In genomic region chr13:98026457-98026857, GRCh38 we compare ENCODE assay signal across 1 cellular context.
TF ChIP-seq lines count a peak whose summit lies in the region.

No MANE protein-coding gene starts in this region.

TF ChIP-seq in HepG2, 621 proteins besides CTCF, POLR2A, EP300 and RAD21 (continued from another document and continues in another):
- TF ChIP-seq ZBTB44 (CRISPR knock-in tag; IDR thresholded peaks at IDR 0.05) (no peak), ZC3H13 (CRISPR knock-in tag; IDR thresholded peaks at IDR 0.05) (no peak), NFKB2 (CRISPR knock-in tag; IDR thresholded peaks at IDR 0.05; ENCODE audit: borderline replicate concordance) (no peak), ZFAT (CRISPR knock-in tag; conservative IDR thresholded peaks at IDR 0.05) (no peak), SOX5 (CRISPR knock-in tag; IDR thresholded peaks at IDR 0.05; ENCODE audit: borderline replicate concordance) (peak; percentile 94), ZBTB7B (CRISPR knock-in tag; IDR thresholded peaks at IDR 0.05) (peak; percentile 97), YEATS4 (CRISPR knock-in tag; IDR thresholded peaks at IDR 0.05; ENCODE audit: borderline replicate concordance) (peak; percentile 26; the same call in 1 of the 2 replicates), GPN1 (CRISPR knock-in tag; IDR thresholded peaks at IDR 0.05; ENCODE audit: borderline replicate concordance) (no peak), IKZF1 (IDR thresholded peaks at IDR 0.05) (no peak), ZNF614 (CRISPR knock-in tag; IDR thresholded peaks at IDR 0.05; ENCODE audit: borderline replicate concordance) (peak; percentile 89; the same call in 1 of the 2 replicates), SNAPC2 (CRISPR knock-in tag; IDR thresholded peaks at IDR 0.05) (peak; percentile 62; the same call in 1 of the 2 replicates), RBM39 (IDR thresholded peaks at IDR 0.05; ENCODE audit: low read depth, low read length, poor library complexity, severe bottlenecking) (no peak), YEATS2 (CRISPR knock-in tag; IDR thresholded peaks at IDR 0.05; ENCODE audit: borderline replicate concordance) (0 out of 2 replicates have a peak, but pooled peaks have one; percentile 25), NFATC3 (CRISPR knock-in tag; IDR thresholded peaks at IDR 0.05) (no peak), GTF2F1 (IDR thresholded peaks at IDR 0.05; ENCODE audit: low read length) (no peak), NR2F1 (CRISPR knock-in tag; IDR thresholded peaks at IDR 0.05) (peak; percentile 98), ZNF512 (CRISPR knock-in tag; IDR thresholded peaks at IDR 0.05) (no peak), ZSCAN31 (CRISPR knock-in tag; IDR thresholded peaks at IDR 0.05; ENCODE audit: low read depth) (0 out of 2 replicates have a peak, but pooled peaks have one; percentile 57), ZNF646 (CRISPR knock-in tag; IDR thresholded peaks at IDR 0.05) (no peak), ZNF556 (CRISPR knock-in tag; IDR thresholded peaks at IDR 0.05; ENCODE audit: borderline replicate concordance) (peak; percentile 58; the same call in 1 of the 2 replicates), ZNF362 (CRISPR knock-in tag; IDR thresholded peaks at IDR 0.05; ENCODE audit: borderline replicate concordance) (peak; percentile 33; the same call in 1 of the 2 replicates), DDIT3 (CRISPR knock-in tag; IDR thresholded peaks at IDR 0.05) (no peak), RXRB (CRISPR knock-in tag; IDR thresholded peaks at IDR 0.05; ENCODE audit: borderline replicate concordance) (peak; percentile 98), DMAP1 (CRISPR knock-in tag; IDR thresholded peaks at IDR 0.05) (0 out of 2 replicates have a peak, but pooled peaks have one; percentile 49), ZBTB2 (CRISPR knock-in tag; IDR thresholded peaks at IDR 0.05; ENCODE audit: low read depth) (no peak), PCBP1 (IDR thresholded peaks at IDR 0.05; ENCODE audit: borderline replicate concordance, low read depth, low read length) (no peak), ZNF644 (CRISPR knock-in tag; IDR thresholded peaks at IDR 0.05; ENCODE audit: low read depth) (0 out of 2 replicates have a peak, but pooled peaks have one; percentile 45), MXD4 (CRISPR knock-in tag; IDR thresholded peaks at IDR 0.05) (no peak), ZNF770 (CRISPR knock-in tag; IDR thresholded peaks at IDR 0.05) (peak; percentile 35; the same call in 1 of the 2 replicates), MYC (CRISPR knock-in tag; IDR thresholded peaks at IDR 0.05; ENCODE audit: borderline replicate concordance) (peak; percentile 26; the same call in 1 of the 2 replicates), SRSF9 (IDR thresholded peaks at IDR 0.05; ENCODE audit: borderline replicate concordance, insufficient read depth, low read depth, low read length, poor library complexity, severe bottlenecking) (no peak), ZNF816 (CRISPR knock-in tag; IDR thresholded peaks at IDR 0.05; ENCODE audit: borderline replicate concordance) (0 out of 2 replicates have a peak, but pooled peaks have one; percentile 42), ZNF777 (CRISPR knock-in tag; IDR thresholded peaks at IDR 0.05) (no peak), HNF4A (CRISPR knock-in tag; IDR thresholded peaks at IDR 0.05) (peak; percentile 98), TGIF2 (CRISPR knock-in tag; IDR thresholded peaks at IDR 0.05) (peak; percentile 56), JUN (CRISPR knock-in tag; IDR thresholded peaks at IDR 0.05) (peak; percentile 97), IRF1 (CRISPR knock-in tag; IDR thresholded peaks at IDR 0.05; ENCODE audit: low read depth) (no peak), USF2 (IDR thresholded peaks at IDR 0.05; ENCODE audit: low read depth, low read length) (no peak), USF2 (CRISPR knock-in tag; IDR thresholded peaks at IDR 0.05; ENCODE audit: borderline replicate concordance) (no peak), CHD4 (IDR thresholded peaks at IDR 0.05; ENCODE audit: borderline replicate concordance, low read length) (no peak; the same call in 1 of the 2 replicates), ZNF501 (CRISPR knock-in tag; IDR thresholded peaks at IDR 0.05) (no peak), ZKSCAN5 (CRISPR knock-in tag; IDR thresholded peaks at IDR 0.05) (no peak), TAF15 (IDR thresholded peaks at IDR 0.05; ENCODE audit: low read depth, low read length, poor library complexity, severe bottlenecking) (no peak), ZFP36 (IDR thresholded peaks at IDR 0.05; ENCODE audit: borderline replicate concordance, low read depth, low read length, partially characterized antibody) (no peak), ATF1 (CRISPR knock-in tag; IDR thresholded peaks at IDR 0.05) (0 out of 2 replicates have a peak, but pooled peaks have one; percentile 33), ZNF83 (CRISPR knock-in tag; IDR thresholded peaks at IDR 0.05; ENCODE audit: borderline replicate concordance) (no peak), GABPB1 (CRISPR knock-in tag; IDR thresholded peaks at IDR 0.05) (peak; percentile 56; the same call in 1 of the 2 replicates)
